ENCODE assay signal across 21 cellular contexts in genomic region chr17:82384051-82384729, GRCh38. TPM values are rescaled to one million over a fixed set of nuclear protein-coding genes. Genes with fewer than 3 reads are reported as not detected.
DNase-seq lines count a peak whose midpoint lies in the region; ATAC-seq and TF ChIP-seq lines count a peak whose summit lies in the region.
"Had no signal": no experiment of that assay in that cellular context is flagged by ENCODE, and none has a peak within 500 bp of the region (broad histone marks: within the 10 kb centered on the region; RNA-seq: fewer than 3 reads in every experiment).

No MANE protein-coding gene starts in this region.

- H3K4me1 Mint-ChIP-seq in Calu3 (ENCODE audit: low read depth, unreplicated experiment), result peaks cover 17% of the 10 kb centered on the region
- H3K4me1 Mint-ChIP-seq: activated CD8-positive, alpha-beta memory T cell treated with anti-CD3 and anti-CD28 coated beads, Interleukin-2, amount 10 ng/mL, durations not matched to agents 7 days and 5 days had no signal

- H3K9me3 ChIP-seq in body of pancreas (no peaks in the 10 kb centered on the region), parathyroid adenoma (ENCODE audit: control insufficient read depth, low read length) (no peaks in the 10 kb centered on the region)
- H3K9me3 ChIP-seq: left lung, upper lobe of left lung had no signal

- no peak overlapping the region for H3K4me3 Mint-ChIP-seq in Calu3 (ENCODE audit: low read depth, unreplicated experiment)
- H3K4me3 Mint-ChIP-seq: activated CD8-positive, alpha-beta memory T cell treated with anti-CD3 and anti-CD28 coated beads, Interleukin-2, amount 10 ng/mL, durations not matched to agents 7 days and 5 days; CD4-positive, alpha-beta memory T cell; IgD-negative memory B cell; stimulated activated naive CD8-positive, alpha-beta T cell treated with anti-CD3 and anti-CD28 coated beads, Interleukin-15, Interleukin-2, amounts not matched to agents 100 ng/mL and 50 ng/mL, for 24 hours; T-helper 17 cell had no signal

- no peak overlapping the region for H3K27ac Mint-ChIP-seq in Calu3 (ENCODE audit: unreplicated experiment)
- H3K27ac Mint-ChIP-seq: activated CD8-positive, alpha-beta memory T cell treated with anti-CD3 and anti-CD28 coated beads, Interleukin-2, amount 10 ng/mL, durations not matched to agents 7 days and 5 days; CD4-positive, alpha-beta memory T cell; IgD-negative memory B cell; stimulated activated naive CD8-positive, alpha-beta T cell treated with anti-CD3 and anti-CD28 coated beads, Interleukin-15, Interleukin-2, amounts not matched to agents 100 ng/mL and 50 ng/mL, for 24 hours; T-helper 17 cell had no signal

- H3K27ac ChIP-seq in body of pancreas, result peak overlapping the region; percentile 46 to 91 (median 84)
- no peak overlapping the region for H3K27ac ChIP-seq in parathyroid adenoma
- H3K27ac ChIP-seq: left lung, upper lobe of left lung had no signal

- H3K27me3 ChIP-seq in body of pancreas (no peaks in the 10 kb centered on the region), parathyroid adenoma (ENCODE audit: control insufficient read depth, insufficient read depth, low read length) (no peaks in the 10 kb centered on the region)

- peaks cover 5% of the 10 kb centered on the region for H3K36me3 Mint-ChIP-seq in Calu3 (ENCODE audit: insufficient read depth, unreplicated experiment)
- H3K36me3 Mint-ChIP-seq: activated CD8-positive, alpha-beta memory T cell treated with anti-CD3 and anti-CD28 coated beads, Interleukin-2, amount 10 ng/mL, durations not matched to agents 7 days and 5 days; CD4-positive, alpha-beta memory T cell had no signal

- no peak overlapping the region for H3K9ac ChIP-seq in parathyroid adenoma

- no peak overlapping the region for H3K4me2 ChIP-seq in parathyroid adenoma (ENCODE audit: low read length)

- DNase-seq in NCI-H345 (lab: John Stamatoyannopoulos, UW) (peak; percentile 57), NCI-H345 treated with DMSO at 0.1 percent for 48 hours (lab: John Stamatoyannopoulos, UW; ENCODE audit: unreplicated experiment) (no peak), NCI-H2107 (lab: John Stamatoyannopoulos, UW) (peak; percentile 45), body of pancreas (peak in 1 of 4 donors; percentile 36), Calu3 (no peak), dedifferentiated amniotic fluid mesenchymal stem cell (ENCODE audit: extremely low spot score) (no peak)
- no peak for DNase-seq in stimulated activated naive CD4-positive, alpha-beta T cell (lab: John Stamatoyannopoulos, UW)
- DNase-seq: activated CD4-positive, CD25-positive, alpha-beta regulatory T cell treated with anti-CD3 and anti-CD28 coated beads, Interleukin-2, amount 50 U/mL, for 72 hours; activated CD8-positive, alpha-beta memory T cell treated with anti-CD3 and anti-CD28 coated beads, Interleukin-2, amount 10 ng/mL, durations not matched to agents 7 days and 5 days; activated effector memory CD4-positive, alpha-beta T cell treated with anti-CD3 and anti-CD28 coated beads, Interleukin-2, amount 50 U/mL, for 16 hours; amniotic stem cell; CD4-positive, alpha-beta memory T cell; stimulated activated CD4-positive, alpha-beta T cell treated with anti-CD3 and anti-CD28 coated beads, Interleukin-12 subunit alpha, Interleukin-12 subunit beta, amount 100 ng/mL, for 4 hours; T-helper 17 cell had no signal

- TF ChIP-seq CTCF in body of pancreas (IDR thresholded peaks at IDR 0.05) (no peak), parathyroid adenoma (IDR thresholded peaks at IDR 0.05) (no peak), Calu3 (IDR thresholded peaks at IDR 0.05; ENCODE audit: unreplicated experiment) (no peak)

- no peaks in the 10 kb centered on the region for H3K79me2 ChIP-seq in parathyroid adenoma

- H3K4me3 ChIP-seq in body of pancreas (no peak overlapping the region), parathyroid adenoma (ENCODE audit: low read depth, low read length) (no peak overlapping the region)
- H3K4me3 ChIP-seq: left lung, upper lobe of left lung had no signal

- intact Hi-C loops in body of pancreas (cut with DNase I) (no loop called here), Calu3 (cut with micrococcal nuclease; ENCODE audit: unreplicated experiment) (no loop called here)

- BruUV-seq in Calu3 (replicated peaks; lab: Mats Ljungman, UMichigan), result no TSS peak

- peak overlapping the region; percentile 69 for H2AFZ ChIP-seq in parathyroid adenoma

- H3K36me3 ChIP-seq in body of pancreas (replicated peaks in 1 of 2; ENCODE audit: insufficient read depth in 1 of 2, low read depth in 2 of 2) (no peaks in the 10 kb centered on the region), parathyroid adenoma (ENCODE audit: control insufficient read depth, insufficient read depth, low read length) (no peaks in the 10 kb centered on the region)
- H3K36me3 ChIP-seq: left lung, upper lobe of left lung had no signal

- 16 to 31% methylated on average over 6 to 22 of the region's 22 CpGs for WGBS in body of pancreas, 2 donors

- H3K4me1 ChIP-seq in body of pancreas, result peaks cover 35% of the 10 kb centered on the region
- peaks cover 10% of the 10 kb centered on the region for H3K4me1 ChIP-seq in parathyroid adenoma

- no peaks in the 10 kb centered on the region for H3K9me3 Mint-ChIP-seq in Calu3 (ENCODE audit: low read depth, unreplicated experiment)
- H3K9me3 Mint-ChIP-seq: CD4-positive, alpha-beta memory T cell; IgD-negative memory B cell; stimulated activated naive CD8-positive, alpha-beta T cell treated with anti-CD3 and anti-CD28 coated beads, Interleukin-15, Interleukin-2, amounts not matched to agents 100 ng/mL and 50 ng/mL, for 24 hours had no signal

- peak in 1 of 3 donors; percentile 61 for TF ChIP-seq POLR2A in body of pancreas (IDR thresholded peaks at IDR 0.05)

- ATAC-seq in body of pancreas, result no peak
- ATAC-seq: activated CD8-positive, alpha-beta memory T cell treated with anti-CD3 and anti-CD28 coated beads, Interleukin-2, amount 10 ng/mL, durations not matched to agents 7 days and 5 days; T-helper 17 cell had no signal

- CTCF ChIA-PET in Calu3 (lab: Charles Lee), result interaction anchor here (1.3 kb wide), 1 partner anchor 10 kb away, joined by 3 read pairs; no protein-coding TSS in a partner anchor

- H3K27me3 Mint-ChIP-seq in Calu3 (ENCODE audit: unreplicated experiment), result peaks cover 59% of the 10 kb centered on the region

RNA-seq across cellular contexts. Expression of gene UTS2R, which starts 12.6 kb away (rescaled TPM):
- total RNA-seq in body of pancreas (not detected), Calu3 (2022) (not detected in 2 replicates)
- total RNA-seq: CD4-positive, alpha-beta memory T cell; cerebellum; left lung; RPMI7951; T-helper 17 cell had no signal

RNA-seq across cellular contexts. Expression of gene TEX19, which starts 25.1 kb away (rescaled TPM):
- not detected for total RNA-seq in body of pancreas
- total RNA-seq in Calu3 (2022), result not detected in 2 replicates
- total RNA-seq: CD4-positive, alpha-beta memory T cell; cerebellum; left lung; T-helper 17 cell; upper lobe of left lung had no signal

RNA-seq across cellular contexts. Expression of gene HEXD, which starts 34.0 kb away (rescaled TPM):
- total RNA-seq in body of pancreas (100 to 1,000 TPM in 1 of 2 donors, 10 to 100 TPM in 1; 54.7 to 188 TPM), Calu3 (2022) (30.7 and 36.0 TPM in 2 replicates)

RNA-seq across cellular contexts. Expression of gene OGFOD3, which starts 34.2 kb away (rescaled TPM):
- total RNA-seq in body of pancreas (10 to 100 TPM; 16.8 to 40.0 TPM), Calu3 (2022) (29.0 and 38.0 TPM in 2 replicates)

RNA-seq across cellular contexts. Expression of gene SECTM1, which starts 50.6 kb away (rescaled TPM):
- total RNA-seq in body of pancreas (1 to 10 TPM; 5.4 to 6.3 TPM), Calu3 (2022) (10.4 and 13.4 TPM in 2 replicates)

Comparison
In these comparisons a context has a peak if more than half of its experiments do, and no peak if none do; other contexts are left out.
1. DNase-seq: peak in NCI-H345 (single experiment) and NCI-H2107 (single experiment); none in NCI-H345 treated with DMSO at 0.1 percent for 48 hours (single experiment), Calu3 (single experiment), dedifferentiated amniotic fluid mesenchymal stem cell (single experiment) and stimulated activated naive CD4-positive, alpha-beta T cell (0 of 6).